8 cellular contexts compared by ENCODE assay signal in genomic region chr10:45972813-45973169, GRCh38. TPM values are rescaled to one million over a fixed set of nuclear protein-coding genes. Genes with fewer than 3 reads are reported as not detected.
DNase-seq lines count a peak whose midpoint lies in the region; ATAC-seq, FAIRE-seq and TF ChIP-seq lines count a peak whose summit lies in the region.
"Not testable (repeated sequence)": the region's sequence is repeated elsewhere in the genome, so short reads cannot be mapped to it uniquely, and the experiment has no call there.

No MANE protein-coding gene starts in this region.

- peak overlapping the region; percentile 92 for H3K27ac Mint-ChIP-seq in activated T-helper 1 cell treated with anti-CD3 and anti-CD28 coated beads, Interleukin-12 subunit alpha, Interleukin-12 subunit beta, Interleukin-2, Interleukin-4 antibody, amounts not matched to agents 30 ng/mL and 10 ng/mL and 1 ng/mL, durations not matched to agents 14 hours and 24 hours and 36 hours

- H3K9me3 ChIP-seq in endothelial cell of umbilical vein (replicated peaks; ENCODE audit: control insufficient read depth, insufficient read depth, low read length); HepG2 (ENCODE audit: low read length): not testable (repeated sequence)

- H3K4me3 Mint-ChIP-seq in activated T-helper 1 cell treated with anti-CD3 and anti-CD28 coated beads, Interleukin-12 subunit alpha, Interleukin-12 subunit beta, Interleukin-2, Interleukin-4 antibody, amounts not matched to agents 30 ng/mL and 10 ng/mL and 1 ng/mL, durations not matched to agents 14 hours and 24 hours and 36 hours, result peak overlapping the region; percentile 98

- H3K27ac ChIP-seq in endothelial cell of umbilical vein (ENCODE audit: insufficient read depth, low read depth, low read length) (peak overlapping the region; percentile 73), HepG2 (ENCODE audit: extremely low read length, insufficient read depth, low read length) (peak overlapping the region; percentile 78)

- in situ Hi-C loops in ACHN (cut with HindIII; ENCODE audit: low pct_ligation_motif_present, low pct_unique_long_range_greater_than_20kb, low sequenced_read_pairs); HepG2 (cut with HindIII; ENCODE audit: extremely low pct_ligation_motif_present, low pct_unique_long_range_greater_than_20kb): not testable (repeated sequence)

- H3K79me2 ChIP-seq in endothelial cell of umbilical vein (ENCODE audit: control insufficient read depth, insufficient read depth, low read length) (peaks cover 62% of the 10 kb centered on the region), HepG2 (ENCODE audit: insufficient read depth, low read length) (peaks cover 65% of the 10 kb centered on the region)

- H3K4me1 Mint-ChIP-seq in activated T-helper 1 cell treated with anti-CD3 and anti-CD28 coated beads, Interleukin-12 subunit alpha, Interleukin-12 subunit beta, Interleukin-2, Interleukin-4 antibody, amounts not matched to agents 30 ng/mL and 10 ng/mL and 1 ng/mL, durations not matched to agents 14 hours and 24 hours and 36 hours (ENCODE audit: low read depth), result peaks cover 37% of the 10 kb centered on the region

- POLR2A ChIA-PET in endothelial cell of umbilical vein (lab: Charles Lee), result not testable (repeated sequence)
- POLR2A ChIA-PET in HepG2 (lab: Yijun Ruan, JAX), result interaction anchor here (1.0 to 1.4 kb wide), 2 partner anchors 51 to 59 kb away, joined by 3 to 8 read pairs; no protein-coding TSS in a partner anchor

- CTCF ChIA-PET in endothelial cell of umbilical vein (lab: Charles Lee), result interaction anchor here (1.4 kb wide), 1 partner anchor 63 kb away, joined by 3 read pairs; no protein-coding TSS in a partner anchor
- CTCF ChIA-PET in HepG2 (lab: Yijun Ruan, JAX; ENCODE audit: low intra/inter-chr PET ratio, low total read pairs), result not testable (repeated sequence)

- BruUV-seq in endothelial cell of umbilical vein (replicated peaks; lab: Mats Ljungman, UMichigan), result TSS peak; percentile 64
- BruUV-seq in HepG2 (replicated peaks; lab: Mats Ljungman, UMichigan), result TSS peak; percentile 70

- not testable (repeated sequence) for H3K27me3 ChIP-seq in endothelial cell of umbilical vein (ENCODE audit: control insufficient read depth in 2 of 2, insufficient read depth in 2 of 2, low read length in 2 of 2); HepG2 (ENCODE audit: control insufficient read depth in 1 of 2, insufficient read depth in 2 of 2, low read length in 2 of 2)

- peak overlapping the region; percentile 70 to 94 (median 92) for H3K4me3 ChIP-seq in endothelial cell of umbilical vein (replicated peaks in 1 of 3; ENCODE audit: insufficient read depth in 1 of 3, low read depth in 1 of 3, low read length in 3 of 3)
- peak overlapping the region; percentile 62 to 84 (median 83) for H3K4me3 ChIP-seq in HepG2 (replicated peaks in 1 of 3; ENCODE audit: insufficient read depth in 1 of 3, low read depth in 2 of 3, low read length in 3 of 3)

- ATAC-seq in GM19328 (IDR thresholded peaks at IDR 0.05; ENCODE audit: unreplicated experiment), result peak; percentile 17
- ATAC-seq in HG03025 (IDR thresholded peaks at IDR 0.05; ENCODE audit: low FRiP score, unreplicated experiment), result peak; percentile 12
- peak; percentile 43 for ATAC-seq in HepG2

- intact Hi-C loops in activated T-helper 1 cell treated with anti-CD3 and anti-CD28 coated beads, Interleukin-12 subunit alpha, Interleukin-12 subunit beta, Interleukin-2, Interleukin-4 antibody, amounts not matched to agents 30 ng/mL and 10 ng/mL and 1 ng/mL, durations not matched to agents 14 hours and 24 hours and 36 hours (cut with micrococcal nuclease), result loop anchor here (2.0 kb wide), 1 partner anchor 50 kb away; no protein-coding TSS in a partner anchor
- intact Hi-C loops in endothelial cell of umbilical vein (cut with micrococcal nuclease), result loop anchor here (5.0 kb wide), 1 partner anchor 50 kb away; no protein-coding TSS in a partner anchor
- intact Hi-C loops in HepG2 (cut with micrococcal nuclease; ENCODE audit: unreplicated experiment), result not testable (repeated sequence)

- 1% methylated on average over 10 of the region's 10 CpGs for WGBS in HepG2 (ENCODE audit: low lambda C conversion rate)

- not testable (repeated sequence) for H3K4me1 ChIP-seq in endothelial cell of umbilical vein (ENCODE audit: control insufficient read depth, extremely low read depth, insufficient read depth, low read length)
- peaks cover 19% of the 10 kb centered on the region for H3K4me1 ChIP-seq in HepG2 (ENCODE audit: insufficient read depth, low read length)

- H4K20me1 ChIP-seq in endothelial cell of umbilical vein (replicated peaks; ENCODE audit: control insufficient read depth, extremely low read depth, insufficient read depth, low read length); HepG2 (ENCODE audit: insufficient read depth, low read length): not testable (repeated sequence)

- not testable (repeated sequence) for H3K27me3 Mint-ChIP-seq in activated T-helper 1 cell treated with anti-CD3 and anti-CD28 coated beads, Interleukin-12 subunit alpha, Interleukin-12 subunit beta, Interleukin-2, Interleukin-4 antibody, amounts not matched to agents 30 ng/mL and 10 ng/mL and 1 ng/mL, durations not matched to agents 14 hours and 24 hours and 36 hours (ENCODE audit: insufficient read depth)

- not testable (repeated sequence) for TF ChIP-seq POLR2A in endothelial cell of umbilical vein (IDR thresholded peaks at IDR 0.05; ENCODE audit: low read depth, low read length); HepG2 (IDR thresholded peaks at IDR 0.05; ENCODE audit: insufficient read depth in 1 of 2, low read depth in 2 of 2, low read length in 2 of 2)

- H3K36me3 Mint-ChIP-seq in activated T-helper 1 cell treated with anti-CD3 and anti-CD28 coated beads, Interleukin-12 subunit alpha, Interleukin-12 subunit beta, Interleukin-2, Interleukin-4 antibody, amounts not matched to agents 30 ng/mL and 10 ng/mL and 1 ng/mL, durations not matched to agents 14 hours and 24 hours and 36 hours (ENCODE audit: low read depth), result peaks cover 14% of the 10 kb centered on the region

- dilution Hi-C loops in endothelial cell of umbilical vein (cut with MboI; ENCODE audit: extremely low pct_ligation_motif_present, low sequenced_read_pairs), result not testable (repeated sequence)

- peak overlapping the region; percentile 87 for H3K4me2 ChIP-seq in endothelial cell of umbilical vein (ENCODE audit: insufficient read depth, low read length)
- peak overlapping the region; percentile 73 for H3K4me2 ChIP-seq in HepG2 (ENCODE audit: low read depth, low read length)

- H2AFZ ChIP-seq in endothelial cell of umbilical vein (ENCODE audit: low read depth, low read length), result peak overlapping the region; percentile 87
- not testable (repeated sequence) for H2AFZ ChIP-seq in HepG2 (ENCODE audit: low read length)

- not testable (repeated sequence) for TF ChIP-seq RAD21 in HepG2 (CRISPR knock-in tag; IDR thresholded peaks at IDR 0.05)

- DNase-seq in ACHN, result peak; percentile 12
- DNase-seq in NCI-H2227 (lab: John Stamatoyannopoulos, UW; ENCODE audit: unreplicated experiment), result peak; percentile 6
- not testable (repeated sequence) for DNase-seq in activated T-helper 1 cell treated with anti-CD3 and anti-CD28 coated beads, Interleukin-12 subunit alpha, Interleukin-12 subunit beta, Interleukin-2, Interleukin-4 antibody, amounts not matched to agents 30 ng/mL and 10 ng/mL and 1 ng/mL, durations not matched to agents 14 hours and 24 hours and 36 hours (ENCODE audit: low spot score); HepG2 (ENCODE audit: low spot score)
- DNase-seq in endothelial cell of umbilical vein (ENCODE audit: low read depth, low spot score), result peak; percentile 52
- peak; percentile 9 for DNase-seq in retina

- FAIRE-seq in endothelial cell of umbilical vein (lab: Jason Lieb, UNC); HepG2 (lab: Jason Lieb, UNC): not testable (repeated sequence)

- not testable (repeated sequence) for H3K9me3 Mint-ChIP-seq in activated T-helper 1 cell treated with anti-CD3 and anti-CD28 coated beads, Interleukin-12 subunit alpha, Interleukin-12 subunit beta, Interleukin-2, Interleukin-4 antibody, amounts not matched to agents 30 ng/mL and 10 ng/mL and 1 ng/mL, durations not matched to agents 14 hours and 24 hours and 36 hours

- not testable (repeated sequence) for H3K36me3 ChIP-seq in endothelial cell of umbilical vein (ENCODE audit: control insufficient read depth in 2 of 2, extremely low read depth in 1 of 2, insufficient read depth in 2 of 2, low read length in 2 of 2); HepG2 (replicated peaks in 1 of 2; ENCODE audit: control insufficient read depth in 1 of 2, insufficient read depth in 2 of 2, low read length in 2 of 2)

- TF ChIP-seq CTCF in endothelial cell of umbilical vein (IDR thresholded peaks at IDR 0.05; ENCODE audit: extremely low read depth in 1 of 2, insufficient read depth in 1 of 2, low read depth in 1 of 2, low read length in 2 of 2); HepG2 (CRISPR knock-in tag; IDR thresholded peaks at IDR 0.05): not testable (repeated sequence)

- H3K9me1 ChIP-seq in endothelial cell of umbilical vein (replicated peaks; ENCODE audit: control insufficient read depth, extremely low read depth, insufficient read depth, low read length), result not testable (repeated sequence)

- H3K9ac ChIP-seq in endothelial cell of umbilical vein (replicated peaks; ENCODE audit: extremely low read depth, insufficient read depth, low read length) (peak overlapping the region; percentile 82), HepG2 (ENCODE audit: insufficient read depth, low read depth, low read length) (peak overlapping the region; percentile 90)

- TF ChIP-seq EP300 in HepG2 (IDR thresholded peaks at IDR 0.05; ENCODE audit: low read depth in 2 of 2, low read length in 2 of 2); HepG2 (CRISPR knock-in tag; IDR thresholded peaks at IDR 0.05; ENCODE audit: borderline replicate concordance): not testable (repeated sequence)

RNA-seq across cellular contexts. Expression of gene TIMM23, which starts 0.5 kb away (rescaled TPM):
- 102 and 107 TPM in 2 replicates for total RNA-seq in activated T-helper 1 cell treated with anti-CD3 and anti-CD28 coated beads, Interleukin-12 subunit alpha, Interleukin-12 subunit beta, Interleukin-2, Interleukin-4 antibody, amounts not matched to agents 30 ng/mL and 10 ng/mL and 1 ng/mL, durations not matched to agents 14 hours and 24 hours and 36 hours
- 77.2 and 78.1 TPM in 2 replicates for total RNA-seq in endothelial cell of umbilical vein
- 76.4 and 94.6 TPM in 2 replicates for polyA plus RNA-seq in endothelial cell of umbilical vein
- polyA plus RNA-seq in endothelial cell of umbilical vein (2011; cell fraction: cytosol; rRNA removed), result 82.4 and 95.6 TPM in 2 replicates
- polyA plus RNA-seq in endothelial cell of umbilical vein (2011; cell fraction: nucleus; rRNA removed), result 43.6 and 57.3 TPM in 2 replicates
- polyA plus RNA-seq in endothelial cell of umbilical vein (2012), result 110 and 129 TPM in 2 replicates
- 67.7 and 74.3 TPM in 2 replicates for polyA minus RNA-seq in endothelial cell of umbilical vein
- polyA minus RNA-seq in endothelial cell of umbilical vein (2011; cell fraction: cytosol; rRNA and poly(A)+ RNA removed), result 55.9 TPM
- polyA minus RNA-seq in endothelial cell of umbilical vein (2011; cell fraction: nucleus; rRNA and poly(A)+ RNA removed), result 21.2 and 27.1 TPM in 2 replicates
- total RNA-seq in HepG2 (2016; rRNA removed; fragmentation: Illumina TruSeq; extraction: Trizol), result 98.6 and 105 TPM in 2 replicates
- 38.4 and 41.4 TPM in 2 replicates for total RNA-seq in HepG2 (2016; cell fraction: cytosol; rRNA removed; fragmentation: Illumina TruSeq; extraction: Trizol; ENCODE audit: low read depth)
- 102 and 111 TPM in 2 replicates for total RNA-seq in HepG2 (2016; cell fraction: insoluble cytoplasmic fraction; rRNA removed; fragmentation: Illumina TruSeq; extraction: Trizol)
- total RNA-seq in HepG2 (2016; cell fraction: membrane; rRNA removed; fragmentation: Illumina TruSeq; extraction: Trizol), result 49.4 and 51.1 TPM in 2 replicates
- 65.9 and 68.3 TPM in 2 replicates for total RNA-seq in HepG2 (2016; cell fraction: nucleus; rRNA removed; fragmentation: Illumina TruSeq; extraction: Trizol)
- 59.1 and 80.2 TPM in 2 replicates for polyA plus RNA-seq in HepG2 (2011; rRNA removed)
- 55.4 and 78.1 TPM in 2 replicates for polyA plus RNA-seq in HepG2 (2011; cell fraction: cytosol; rRNA removed)
- polyA plus RNA-seq in HepG2 (2011; cell fraction: nucleus; rRNA removed), result 19.7 and 23.5 TPM in 2 replicates
- 63.5 and 76.7 TPM in 2 replicates for polyA plus RNA-seq in HepG2 (2012)
- polyA plus RNA-seq in HepG2 (2016; cell fraction: cytosol; fragmentation: Illumina TruSeq; extraction: Trizol; ENCODE audit: low read depth), result 32.7 and 33.7 TPM in 2 replicates
- 126 and 140 TPM in 2 replicates for polyA plus RNA-seq in HepG2 (2016; cell fraction: insoluble cytoplasmic fraction; fragmentation: Illumina TruSeq; extraction: Trizol; ENCODE audit: low read depth)
- 42.9 and 45.4 TPM in 2 replicates for polyA plus RNA-seq in HepG2 (2016; cell fraction: membrane; fragmentation: Illumina TruSeq; extraction: Trizol; ENCODE audit: low read depth)
- polyA plus RNA-seq in HepG2 (2016; cell fraction: nucleus; fragmentation: Illumina TruSeq; extraction: Trizol; ENCODE audit: insufficient read depth, low read depth), result 119 and 120 TPM in 2 replicates
- 27.0 and 73.4 TPM in 2 replicates for polyA minus RNA-seq in HepG2 (2011; rRNA and poly(A)+ RNA removed; ENCODE audit: low replicate concordance)
- 35.2 and 36.4 TPM in 2 replicates for polyA minus RNA-seq in HepG2 (2011; cell fraction: cytosol; rRNA and poly(A)+ RNA removed)
- 32.4 and 33.3 TPM in 2 replicates for polyA minus RNA-seq in HepG2 (2011; cell fraction: nucleus; rRNA and poly(A)+ RNA removed)

RNA-seq across cellular contexts. Expression of gene NCOA4, which starts 57.6 kb away (rescaled TPM):
- 101 and 102 TPM in 2 replicates for total RNA-seq in activated T-helper 1 cell treated with anti-CD3 and anti-CD28 coated beads, Interleukin-12 subunit alpha, Interleukin-12 subunit beta, Interleukin-2, Interleukin-4 antibody, amounts not matched to agents 30 ng/mL and 10 ng/mL and 1 ng/mL, durations not matched to agents 14 hours and 24 hours and 36 hours
- total RNA-seq in endothelial cell of umbilical vein, result 119 and 127 TPM in 2 replicates
- 55.5 and 62.1 TPM in 2 replicates for polyA plus RNA-seq in endothelial cell of umbilical vein
- 85.7 and 94.7 TPM in 2 replicates for polyA plus RNA-seq in endothelial cell of umbilical vein (2011; cell fraction: cytosol; rRNA removed)
- 50.5 and 61.4 TPM in 2 replicates for polyA plus RNA-seq in endothelial cell of umbilical vein (2011; cell fraction: nucleus; rRNA removed)
- polyA plus RNA-seq in endothelial cell of umbilical vein (2012), result 107 and 142 TPM in 2 replicates
- 174 and 175 TPM in 2 replicates for polyA minus RNA-seq in endothelial cell of umbilical vein
- 79.4 TPM for polyA minus RNA-seq in endothelial cell of umbilical vein (2011; cell fraction: cytosol; rRNA and poly(A)+ RNA removed)
- 39.6 and 56.8 TPM in 2 replicates for polyA minus RNA-seq in endothelial cell of umbilical vein (2011; cell fraction: nucleus; rRNA and poly(A)+ RNA removed)
- total RNA-seq in HepG2 (2016; rRNA removed; fragmentation: Illumina TruSeq; extraction: Trizol), result 306 and 519 TPM in 2 replicates
- total RNA-seq in HepG2 (2016; cell fraction: cytosol; rRNA removed; fragmentation: Illumina TruSeq; extraction: Trizol; ENCODE audit: low read depth), result 41.5 and 47.9 TPM in 2 replicates
- total RNA-seq in HepG2 (2016; cell fraction: insoluble cytoplasmic fraction; rRNA removed; fragmentation: Illumina TruSeq; extraction: Trizol), result 301 and 511 TPM in 2 replicates
- total RNA-seq in HepG2 (2016; cell fraction: membrane; rRNA removed; fragmentation: Illumina TruSeq; extraction: Trizol), result 139 and 156 TPM in 2 replicates
- 164 and 168 TPM in 2 replicates for total RNA-seq in HepG2 (2016; cell fraction: nucleus; rRNA removed; fragmentation: Illumina TruSeq; extraction: Trizol)
- polyA plus RNA-seq in HepG2 (2011; rRNA removed), result 324 and 400 TPM in 2 replicates
- polyA plus RNA-seq in HepG2 (2011; cell fraction: cytosol; rRNA removed), result 198 and 289 TPM in 2 replicates
- 115 and 150 TPM in 2 replicates for polyA plus RNA-seq in HepG2 (2011; cell fraction: nucleus; rRNA removed)
- 250 and 343 TPM in 2 replicates for polyA plus RNA-seq in HepG2 (2012)
- 15.2 and 17.3 TPM in 2 replicates for polyA plus RNA-seq in HepG2 (2016; cell fraction: cytosol; fragmentation: Illumina TruSeq; extraction: Trizol; ENCODE audit: low read depth)
- 352 and 368 TPM in 2 replicates for polyA plus RNA-seq in HepG2 (2016; cell fraction: insoluble cytoplasmic fraction; fragmentation: Illumina TruSeq; extraction: Trizol; ENCODE audit: low read depth)
- polyA plus RNA-seq in HepG2 (2016; cell fraction: membrane; fragmentation: Illumina TruSeq; extraction: Trizol; ENCODE audit: low read depth), result 48.5 and 57.6 TPM in 2 replicates
- polyA plus RNA-seq in HepG2 (2016; cell fraction: nucleus; fragmentation: Illumina TruSeq; extraction: Trizol; ENCODE audit: insufficient read depth, low read depth), result 161 and 162 TPM in 2 replicates
- polyA minus RNA-seq in HepG2 (2011; rRNA and poly(A)+ RNA removed; ENCODE audit: low replicate concordance), result 203 and 487 TPM in 2 replicates
- 356 and 419 TPM in 2 replicates for polyA minus RNA-seq in HepG2 (2011; cell fraction: cytosol; rRNA and poly(A)+ RNA removed)
- 163 and 303 TPM in 2 replicates for polyA minus RNA-seq in HepG2 (2011; cell fraction: nucleus; rRNA and poly(A)+ RNA removed)
